ENCODE assay signal across 1 cellular context in the genomic region with DNA sequence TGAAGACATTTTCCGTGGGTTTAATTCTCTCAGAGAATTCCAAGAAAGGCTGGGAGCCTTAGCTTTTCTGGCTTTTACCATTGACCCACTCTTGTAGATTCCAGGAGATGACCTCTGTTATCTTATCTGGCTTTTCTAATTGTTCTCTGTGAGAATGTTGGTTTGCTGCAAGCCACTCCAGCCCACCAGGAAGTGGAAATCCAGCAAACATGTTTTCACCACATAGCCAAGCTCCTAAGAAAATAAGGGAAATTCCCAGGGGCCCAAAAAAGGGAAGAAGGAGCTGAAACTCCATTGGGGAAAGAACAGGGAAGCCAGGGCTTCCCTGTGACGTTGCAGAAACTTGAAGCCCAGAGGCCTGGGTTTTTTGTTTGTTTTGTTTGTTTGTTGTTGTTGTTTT.
TF ChIP-seq lines count a peak whose summit lies in the region.

No MANE protein-coding gene starts in this region.

TF ChIP-seq in HepG2, 621 proteins besides CTCF, POLR2A, EP300 and RAD21:
- TF ChIP-seq ELF3 (CRISPR knock-in tag; IDR thresholded peaks at IDR 0.05) = peak; percentile 49; the same call in 1 of the 2 replicates
- TF ChIP-seq ELF1 (CRISPR knock-in tag; IDR thresholded peaks at IDR 0.05) = peak; percentile 59
- TF ChIP-seq CCDC6 (CRISPR knock-in tag; IDR thresholded peaks at IDR 0.05) = no peak
- peak; percentile 31; the same call in 1 of the 2 replicates for TF ChIP-seq SOX5 (CRISPR knock-in tag; IDR thresholded peaks at IDR 0.05; ENCODE audit: borderline replicate concordance)
- no peak for TF ChIP-seq SOX13 (IDR thresholded peaks at IDR 0.05)
- TF ChIP-seq SOX13 (CRISPR knock-in tag; conservative IDR thresholded peaks at IDR 0.05 in 1 of 2, IDR thresholded peaks at IDR 0.05 in 1 of 2) = peak in 1 of 2 experiments; percentile 61; a peak in 1 of 4 replicates
- no peak for TF ChIP-seq SOX6 (IDR thresholded peaks at IDR 0.05)
- TF ChIP-seq SOX6 (CRISPR knock-in tag; IDR thresholded peaks at IDR 0.05) = peak; percentile 33; the same call in 1 of the 2 replicates
- TF ChIP-seq ZZZ3 (CRISPR knock-in tag; IDR thresholded peaks at IDR 0.05; ENCODE audit: borderline replicate concordance) = no peak
